Comparison of ENCODE assay signal across 19 cellular contexts in genomic region chr15:101509279-101509678, GRCh38. TPM values are rescaled to one million over a fixed set of nuclear protein-coding genes. Genes with fewer than 3 reads are reported as not detected.
A peak's percentile ranks its signal among the peaks of the same experiment; 100 is the strongest.
DNase-seq lines count a peak whose midpoint lies in the region; ATAC-seq, FAIRE-seq and TF ChIP-seq lines count a peak whose summit lies in the region.
"Had no signal": no experiment of that assay in that cellular context is flagged by ENCODE, and none has a peak within 500 bp of the region (broad histone marks: within the 10 kb centered on the region; RNA-seq: fewer than 3 reads in every experiment).

No MANE protein-coding gene starts in this region.

- H3F3A ChIP-seq in neural progenitor cell (ENCODE audit: low read depth) = no peaks in the 10 kb centered on the region

- H3K9me3 ChIP-seq in A549 (no peaks in the 10 kb centered on the region), neural progenitor cell (ENCODE audit: low read depth) (no peaks in the 10 kb centered on the region)

- TF ChIP-seq POLR2A in A549 (IDR thresholded peaks at IDR 0.05; ENCODE audit: low read length) = no peak

- H3K79me2 ChIP-seq in neural progenitor cell (ENCODE audit: low read depth) = no peaks in the 10 kb centered on the region

- TF ChIP-seq EP300 in A549 (IDR thresholded peaks at IDR 0.05) = no peak

- H3K4me1 ChIP-seq in A549 (no peaks in the 10 kb centered on the region), neural progenitor cell (peaks cover 19% of the 10 kb centered on the region)

- DNase-seq in A549 (ENCODE audit: low read depth in 1 of 2, low spot score in 1 of 2) (no peak), HuH-7.5 (ENCODE audit: low spot score) (peak; percentile 3), neural progenitor cell (ENCODE audit: low spot score) (peak; percentile 80), NCI-H1105 treated with DMSO at 0.1 percent for 48 hours (lab: John Stamatoyannopoulos, UW) (no peak), kidney glomerular epithelial cell (lab: John Stamatoyannopoulos, UW) (no peak)
- DNase-seq in activated CD8-positive, alpha-beta memory T cell treated with anti-CD3 and anti-CD28 coated beads, Interleukin-2, amount 50 U/mL, for 4 hours = no peak
- DNase-seq: 8988T; C1 segment of cervical spinal cord; Calu3; CD4-positive, alpha-beta memory T cell; COR-L47; DMS53; DMS79 treated with DMSO at 0.1 percent for 48 hours; GF-D8; GOT3; H9 had no signal

- H3K27ac ChIP-seq in A549 = no peak overlapping the region
- no peak overlapping the region for H3K27ac ChIP-seq in neural progenitor cell

- no peak overlapping the region for H3K9ac ChIP-seq in neural progenitor cell

- no peak for ATAC-seq in A549
- ATAC-seq: HCT116 had no signal

- CTCF ChIA-PET in A549 (lab: Yijun Ruan, JAX) = interaction anchor here (1.0 to 1.1 kb wide), 2 partner anchors 70 to 132 kb away, joined by 3 read pairs; no protein-coding TSS in a partner anchor

- peak; percentile 23 for FAIRE-seq in A549 (lab: Jason Lieb, UNC)
- FAIRE-seq: GM12891, GM18507 had no signal

- H3K4me2 ChIP-seq in A549 (no peak overlapping the region), neural progenitor cell (peak overlapping the region; percentile 23)

- H3K36me3 ChIP-seq in neural progenitor cell = no peaks in the 10 kb centered on the region

- peaks cover 4% of the 10 kb centered on the region for H3K9me3 Mint-ChIP-seq in neural progenitor cell
- H3K9me3 Mint-ChIP-seq: H9 had no signal

- H3K27me3 Mint-ChIP-seq in neural progenitor cell (ENCODE audit: insufficient read depth, low read depth) = peaks cover 5% of the 10 kb centered on the region

- no peak for TF ChIP-seq RAD21 in A549 (conservative IDR thresholded peaks at IDR 0.05 in 1 of 2, IDR thresholded peaks at IDR 0.05 in 1 of 2)

- no peak overlapping the region for H3K27ac Mint-ChIP-seq in neural progenitor cell
- H3K27ac Mint-ChIP-seq: CD4-positive, alpha-beta memory T cell had no signal

- no peak overlapping the region for H3K4me3 Mint-ChIP-seq in neural progenitor cell
- H3K4me3 Mint-ChIP-seq: CD4-positive, alpha-beta memory T cell; H9 had no signal

- H4K20me1 ChIP-seq in neural progenitor cell (ENCODE audit: low read depth) = no peaks in the 10 kb centered on the region

- H3K27me3 ChIP-seq in neural progenitor cell = no peaks in the 10 kb centered on the region

- TF ChIP-seq CTCF in A549 (IDR thresholded peaks at IDR 0.05) (no peak), neural progenitor cell (IDR thresholded peaks at IDR 0.05) (no peak)

- no peak overlapping the region for H2AFZ ChIP-seq in neural progenitor cell (replicated peaks)

- 79% methylated on average over 6 of the region's 6 CpGs for WGBS in A549 (ENCODE audit: missing lambda C conversion rate)

- H3K4me3 ChIP-seq in A549 = no peak overlapping the region
- no peak overlapping the region for H3K4me3 ChIP-seq in neural progenitor cell

- H3K36me3 Mint-ChIP-seq in neural progenitor cell = no peaks in the 10 kb centered on the region
- H3K36me3 Mint-ChIP-seq: CD4-positive, alpha-beta memory T cell had no signal

- POLR2A ChIA-PET in A549 (lab: Yijun Ruan, JAX) = no interaction called here

- peaks cover 2% of the 10 kb centered on the region for H3K4me1 Mint-ChIP-seq in neural progenitor cell
- H3K4me1 Mint-ChIP-seq: CD4-positive, alpha-beta memory T cell had no signal

TF ChIP-seq in A549, 52 proteins besides CTCF, POLR2A, EP300 and RAD21:
- TF ChIP-seq CBX2 (IDR thresholded peaks at IDR 0.05; ENCODE audit: borderline replicate concordance, low read depth) (no peak), FOSB (CRISPR knock-in tag; IDR thresholded peaks at IDR 0.05) (no peak)
- TF ChIP-seq, protein P1, sequence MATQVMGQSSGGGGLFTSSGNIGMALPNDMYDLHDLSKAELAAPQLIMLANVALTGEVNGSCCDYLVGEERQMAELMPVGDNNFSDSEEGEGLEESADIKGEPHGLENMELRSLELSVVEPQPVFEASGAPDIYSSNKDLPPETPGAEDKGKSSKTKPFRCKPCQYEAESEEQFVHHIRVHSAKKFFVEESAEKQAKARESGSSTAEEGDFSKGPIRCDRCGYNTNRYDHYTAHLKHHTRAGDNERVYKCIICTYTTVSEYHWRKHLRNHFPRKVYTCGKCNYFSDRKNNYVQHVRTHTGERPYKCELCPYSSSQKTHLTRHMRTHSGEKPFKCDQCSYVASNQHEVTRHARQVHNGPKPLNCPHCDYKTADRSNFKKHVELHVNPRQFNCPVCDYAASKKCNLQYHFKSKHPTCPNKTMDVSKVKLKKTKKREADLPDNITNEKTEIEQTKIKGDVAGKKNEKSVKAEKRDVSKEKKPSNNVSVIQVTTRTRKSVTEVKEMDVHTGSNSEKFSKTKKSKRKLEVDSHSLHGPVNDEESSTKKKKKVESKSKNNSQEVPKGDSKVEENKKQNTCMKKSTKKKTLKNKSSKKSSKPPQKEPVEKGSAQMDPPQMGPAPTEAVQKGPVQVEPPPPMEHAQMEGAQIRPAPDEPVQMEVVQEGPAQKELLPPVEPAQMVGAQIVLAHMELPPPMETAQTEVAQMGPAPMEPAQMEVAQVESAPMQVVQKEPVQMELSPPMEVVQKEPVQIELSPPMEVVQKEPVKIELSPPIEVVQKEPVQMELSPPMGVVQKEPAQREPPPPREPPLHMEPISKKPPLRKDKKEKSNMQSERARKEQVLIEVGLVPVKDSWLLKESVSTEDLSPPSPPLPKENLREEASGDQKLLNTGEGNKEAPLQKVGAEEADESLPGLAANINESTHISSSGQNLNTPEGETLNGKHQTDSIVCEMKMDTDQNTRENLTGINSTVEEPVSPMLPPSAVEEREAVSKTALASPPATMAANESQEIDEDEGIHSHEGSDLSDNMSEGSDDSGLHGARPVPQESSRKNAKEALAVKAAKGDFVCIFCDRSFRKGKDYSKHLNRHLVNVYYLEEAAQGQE (IDR thresholded peaks at IDR 0.05) = no peak

RNA-seq across cellular contexts. Expression of gene PCSK6, which starts 19.8 kb away (rescaled TPM):
- polyA plus RNA-seq in A549 (2011; rRNA removed) = 15.2 and 20.1 TPM in 2 replicates
- 12.2 and 16.7 TPM in 2 replicates for polyA plus RNA-seq in A549 (2012; cell fraction: cytosol; rRNA removed)
- 12.2 and 21.3 TPM in 2 replicates for polyA plus RNA-seq in A549 (2012; cell fraction: nucleus; rRNA removed)
- 10.0 to 11.1 TPM (median 10.8 TPM) in 3 replicates for polyA plus RNA-seq in A549 (2017; fragmentation: RNase III; extraction: RNeasy Plus Mini Kit Qiagen cat#74134 plus additional on column Dnase treatment)
- 32.2 and 37.3 TPM in 2 replicates for polyA minus RNA-seq in A549 (2011; rRNA and poly(A)+ RNA removed)
- total RNA-seq in neural progenitor cell (ENCODE audit: low replicate concordance) = 1.9 and 2.2 TPM in 2 replicates

Comparison
In these comparisons a context has a peak if more than half of its experiments do, and no peak if none do; other contexts are left out.
1. DNase-seq: peak in HuH-7.5 (single experiment) and neural progenitor cell (single experiment); none in A549 (0 of 2), NCI-H1105 treated with DMSO at 0.1 percent for 48 hours (single experiment), kidney glomerular epithelial cell (single experiment) and activated CD8-positive, alpha-beta memory T cell treated with anti-CD3 and anti-CD28 coated beads, Interleukin-2, amount 50 U/mL, for 4 hours (single experiment).